ENCODE assay signal across 9 cellular contexts in the genomic region with DNA sequence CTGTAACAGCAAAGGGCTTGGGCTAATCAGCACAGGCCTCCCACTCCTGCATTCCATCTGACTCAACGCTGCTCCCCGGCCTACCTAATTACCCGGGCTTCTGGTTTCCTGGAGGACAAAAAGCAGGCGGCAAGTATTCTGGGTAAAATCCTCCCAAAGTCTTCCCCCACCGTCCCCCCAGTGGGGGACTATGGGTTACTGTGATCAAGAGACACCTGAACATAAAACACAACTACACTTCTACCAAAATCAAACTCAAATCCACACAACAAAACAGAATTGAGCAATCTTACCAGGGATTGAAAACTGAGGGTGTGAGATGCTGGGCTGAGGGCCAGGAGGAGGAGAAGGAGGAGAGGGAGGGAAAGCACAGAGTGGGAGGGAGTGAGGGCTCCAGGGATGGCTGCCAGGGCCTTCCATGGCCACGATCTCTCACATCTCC. TPM values are rescaled to one million over a fixed set of nuclear protein-coding genes. Genes with fewer than 3 reads are reported as not detected.
DNase-seq lines count a peak whose midpoint lies in the region; ATAC-seq and FAIRE-seq lines count a peak whose summit lies in the region.
"Had no signal": no experiment of that assay in that cellular context is flagged by ENCODE, and none has a peak within 500 bp of the region (broad histone marks: within the 10 kb centered on the region; RNA-seq: fewer than 3 reads in every experiment).

No MANE protein-coding gene starts in this region.

- peak; percentile 77 for FAIRE-seq in endometrium (lab: Jason Lieb, UNC)
- FAIRE-seq: G401.6 had no signal

- ATAC-seq in HG03565 (IDR thresholded peaks at IDR 0.05; ENCODE audit: unreplicated experiment) (no peak), GM21447 (IDR thresholded peaks at IDR 0.05; ENCODE audit: unreplicated experiment) (no peak), GM18867 (IDR thresholded peaks at IDR 0.05; ENCODE audit: unreplicated experiment) (no peak), GM19397 (IDR thresholded peaks at IDR 0.05; ENCODE audit: unreplicated experiment) (no peak)

- DNase-seq in A172 (ENCODE audit: low spot score), result peak; percentile 81
- DNase-seq in NCI-H226, result peak; percentile 87
- peak; percentile 81 for DNase-seq in mucosa of gallbladder (ENCODE audit: low spot score)

RNA-seq across cellular contexts. Expression of gene NCKIPSD, which starts 8.9 kb away (rescaled TPM):
- total RNA-seq in A172 (2014; rRNA removed; shearing (Covaris generic)), result 23.6 and 37.7 TPM in 2 replicates
- 42.3 TPM for total RNA-seq in mucosa of gallbladder

RNA-seq across cellular contexts. Expression of gene IP6K2, which starts 22.4 kb away (rescaled TPM):
- 64.1 and 73.4 TPM in 2 replicates for total RNA-seq in A172 (2014; rRNA removed; shearing (Covaris generic))
- total RNA-seq in mucosa of gallbladder, result 98.3 TPM

RNA-seq across cellular contexts. Expression of gene CELSR3, which starts 31.9 kb away (rescaled TPM):
- 4.9 and 5.8 TPM in 2 replicates for total RNA-seq in A172 (2014; rRNA removed; shearing (Covaris generic))
- total RNA-seq in mucosa of gallbladder, result 0.75 TPM

RNA-seq across cellular contexts. Expression of gene SLC26A6, which starts 59.4 kb away (rescaled TPM):
- total RNA-seq in A172 (2014; rRNA removed; shearing (Covaris generic)), result 16.9 and 17.5 TPM in 2 replicates
- total RNA-seq in mucosa of gallbladder, result 31.1 TPM
